In the genomic region with DNA sequence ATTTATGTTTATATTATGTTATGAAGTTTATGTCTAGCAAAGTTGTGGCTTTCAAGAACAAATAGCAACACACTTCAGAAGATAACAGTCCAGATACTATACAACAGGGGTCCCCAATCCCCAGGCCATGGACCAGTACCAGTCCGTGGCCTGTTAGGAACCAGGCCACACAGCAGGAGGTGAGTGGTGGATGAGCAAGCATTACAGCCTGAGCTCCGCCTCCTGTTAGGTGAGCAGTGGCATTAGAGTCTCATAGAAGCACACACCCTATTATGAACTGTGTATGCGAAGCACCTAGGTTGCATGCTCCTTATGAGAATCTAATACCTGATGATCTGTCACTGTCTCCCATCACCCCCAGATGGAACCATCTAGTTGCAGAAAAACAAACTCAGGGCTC, we compare ENCODE assay signal across 8 cellular contexts.
DNase-seq lines count a peak whose midpoint lies in the region; ATAC-seq, FAIRE-seq and TF ChIP-seq lines count a peak whose summit lies in the region.
"Not testable (repeated sequence)": the region's sequence is repeated elsewhere in the genome, so short reads cannot be mapped to it uniquely, and the experiment has no call there.

No MANE protein-coding gene starts in this region.

- H3K36me3 Mint-ChIP-seq in activated CD4-positive, alpha-beta T cell treated with anti-CD3 and anti-CD28 coated beads, Interleukin-2, amount 10 ng/mL, durations not matched to agents 7 days and 5 days (ENCODE audit: low read depth); stimulated activated effector memory CD8-positive, alpha-beta T cell treated with anti-CD3 and anti-CD28 coated beads, Interleukin-12 subunit alpha, Interleukin-12 subunit beta, amount 100 ng/mL, for 72 hours: not testable (repeated sequence)

- TF ChIP-seq CTCF in GM12878 (IDR thresholded peaks at IDR 0.05 in 2 of 3, conservative IDR thresholded peaks at IDR 0.05 in 1 of 3; ENCODE audit: control insufficient read depth in 2 of 3, extremely low read depth in 1 of 3, insufficient read depth in 1 of 3, low read depth in 3 of 3, low read length in 3 of 3); esophagus muscularis mucosa (IDR thresholded peaks at IDR 0.05): not testable (repeated sequence)

- ATAC-seq in GM12878 = peak; percentile 60
- peak; percentile 9 for ATAC-seq in stimulated activated effector memory CD8-positive, alpha-beta T cell treated with anti-CD3 and anti-CD28 coated beads, Interleukin-12 subunit alpha, Interleukin-12 subunit beta, amount 100 ng/mL, for 72 hours

- H3K27me3 ChIP-seq in Karpas-422 (ENCODE audit: low read length); GM12878 (replicated peaks in 1 of 2; ENCODE audit: control insufficient read depth in 2 of 2, insufficient read depth in 2 of 2, low read length in 1 of 2): not testable (repeated sequence)
- peaks cover 0 to 26% (median 0%) of the 10 kb centered on the region in 4 donors for H3K27me3 ChIP-seq in esophagus muscularis mucosa

- H3K4me3 ChIP-seq in Karpas-422 (ENCODE audit: low read length); GM12878; esophagus muscularis mucosa: not testable (repeated sequence)

- CTCF ChIA-PET in activated CD4-positive, alpha-beta T cell treated with anti-CD3 and anti-CD28 coated beads, Interleukin-2, amount 10 ng/mL, durations not matched to agents 7 days and 5 days (lab: Charles Lee) = not testable (repeated sequence)
- CTCF ChIA-PET in GM12878 (lab: Yijun Ruan, JAX) = interaction anchor here (1.4 kb wide), 1 partner anchor 35 kb away, joined by 3 read pairs; no protein-coding TSS in a partner anchor

- BruUV-seq in GM12878 (replicated peaks; lab: Mats Ljungman, UMichigan) = TSS peak; percentile 74

- not testable (repeated sequence) for TF ChIP-seq RAD21 in GM12878 (IDR thresholded peaks at IDR 0.05; ENCODE audit: insufficient read depth, low read depth, low read length)

- H3K9me2 ChIP-seq in Karpas-422 (replicated peaks; ENCODE audit: insufficient read depth, low read length) = not testable (repeated sequence)

- peaks cover 26% of the 10 kb centered on the region for H3K4me1 ChIP-seq in Karpas-422 (ENCODE audit: low read length)
- not testable (repeated sequence) for H3K4me1 ChIP-seq in GM12878 (ENCODE audit: control insufficient read depth, insufficient read depth, low read length); esophagus muscularis mucosa

- DNase-seq in DMS79 treated with DMSO at 0.1 percent for 48 hours (lab: John Stamatoyannopoulos, UW) = peak; percentile 21
- DNase-seq in Karpas-422; GM12878 (ENCODE audit: low read depth, low spot score): not testable (repeated sequence)
- peak; percentile 42 for DNase-seq in NCI-H69 (lab: John Stamatoyannopoulos, UW)
- peak; percentile 2 for DNase-seq in activated CD4-positive, alpha-beta T cell treated with anti-CD3 and anti-CD28 coated beads, Interleukin-2, amount 10 ng/mL, durations not matched to agents 7 days and 5 days
- DNase-seq in esophagus muscularis mucosa (ENCODE audit: extremely low spot score) = peak; percentile 70
- peak; percentile 49 for DNase-seq in mesenteric fat pad (ENCODE audit: low spot score)
- DNase-seq in stimulated activated effector memory CD8-positive, alpha-beta T cell treated with anti-CD3 and anti-CD28 coated beads, Interleukin-12 subunit alpha, Interleukin-12 subunit beta, amount 100 ng/mL, for 72 hours (ENCODE audit: low spot score in 2 of 2) = peak in 1 of 2 donors; percentile 32

- SMC1A ChIA-PET in GM12878 (lab: Charles Lee; ENCODE audit: uncharacterized antibody, unreplicated experiment) = interaction anchor here (0.9 kb wide), 1 partner anchor 25 kb away, joined by 3 read pairs; no protein-coding TSS in a partner anchor

- not testable (repeated sequence) for H3K4me3 Mint-ChIP-seq in activated CD4-positive, alpha-beta T cell treated with anti-CD3 and anti-CD28 coated beads, Interleukin-2, amount 10 ng/mL, durations not matched to agents 7 days and 5 days; stimulated activated effector memory CD8-positive, alpha-beta T cell treated with anti-CD3 and anti-CD28 coated beads, Interleukin-12 subunit alpha, Interleukin-12 subunit beta, amount 100 ng/mL, for 72 hours

- not testable (repeated sequence) for TF ChIP-seq POLR2A in GM12878 (IDR thresholded peaks at IDR 0.05; ENCODE audit: low read depth, low read length); esophagus muscularis mucosa (IDR thresholded peaks at IDR 0.05; ENCODE audit: low read depth)

- H3K4me2 ChIP-seq in Karpas-422 (ENCODE audit: low read depth, low read length, poor library complexity, severe bottlenecking); GM12878 (ENCODE audit: control insufficient read depth, insufficient read depth): not testable (repeated sequence)

- POLR2A ChIA-PET in activated CD4-positive, alpha-beta T cell treated with anti-CD3 and anti-CD28 coated beads, Interleukin-2, amount 10 ng/mL, durations not matched to agents 7 days and 5 days (lab: Charles Lee); GM12878 (lab: Charles Lee): not testable (repeated sequence)

- in situ Hi-C loops in GM12878 (cut with MboI) = not testable (repeated sequence)

- not testable (repeated sequence) for FAIRE-seq in GM12878 (lab: Jason Lieb, UNC)

- not testable (repeated sequence) for H3K9me3 Mint-ChIP-seq in activated CD4-positive, alpha-beta T cell treated with anti-CD3 and anti-CD28 coated beads, Interleukin-2, amount 10 ng/mL, durations not matched to agents 7 days and 5 days; stimulated activated effector memory CD8-positive, alpha-beta T cell treated with anti-CD3 and anti-CD28 coated beads, Interleukin-12 subunit alpha, Interleukin-12 subunit beta, amount 100 ng/mL, for 72 hours

- H2AFZ ChIP-seq in Karpas-422 (ENCODE audit: low read length) (peak overlapping the region; percentile 98; the same call in 1 of the 2 replicates), GM12878 (ENCODE audit: control insufficient read depth, low read depth, low read length) (peak overlapping the region; percentile 79)

- not testable (repeated sequence) for TF ChIP-seq EP300 in GM12878 (IDR thresholded peaks at IDR 0.05; ENCODE audit: borderline replicate concordance in 1 of 2, control insufficient read depth in 1 of 2, low read depth in 2 of 2, low read length in 2 of 2); esophagus muscularis mucosa (IDR thresholded peaks at IDR 0.05)

- not testable (repeated sequence) for H3K79me2 ChIP-seq in Karpas-422 (ENCODE audit: low read length); GM12878 (ENCODE audit: control insufficient read depth, insufficient read depth, low read length)

- 56% methylated on average over 3 of the region's 3 CpGs for WGBS in GM12878 (ENCODE audit: insufficient coverage, insufficient replicate concordance, low lambda C conversion rate, missing lambda C conversion rate)
- WGBS in esophagus muscularis mucosa = 98% methylated on average over 3 of the region's 3 CpGs

- H3K27me3 Mint-ChIP-seq in activated CD4-positive, alpha-beta T cell treated with anti-CD3 and anti-CD28 coated beads, Interleukin-2, amount 10 ng/mL, durations not matched to agents 7 days and 5 days = peaks cover 10% of the 10 kb centered on the region

- H3K36me3 ChIP-seq in Karpas-422 (ENCODE audit: insufficient read depth, low read length); GM12878 (ENCODE audit: control insufficient read depth in 2 of 2, insufficient read depth in 2 of 2, low read length in 1 of 2); esophagus muscularis mucosa: not testable (repeated sequence)

- not testable (repeated sequence) for H3K27ac ChIP-seq in Karpas-422 (ENCODE audit: low read length); esophagus muscularis mucosa (replicated peaks in 1 of 4)
- H3K27ac ChIP-seq in GM12878 (ENCODE audit: control insufficient read depth, insufficient read depth) = peak overlapping the region; percentile 42; the same call in 1 of the 2 replicates

- RAD21 ChIA-PET in GM12878 (lab: Charles Lee; ENCODE audit: unreplicated experiment) = not testable (repeated sequence)

- not testable (repeated sequence) for H3K4me1 Mint-ChIP-seq in activated CD4-positive, alpha-beta T cell treated with anti-CD3 and anti-CD28 coated beads, Interleukin-2, amount 10 ng/mL, durations not matched to agents 7 days and 5 days; stimulated activated effector memory CD8-positive, alpha-beta T cell treated with anti-CD3 and anti-CD28 coated beads, Interleukin-12 subunit alpha, Interleukin-12 subunit beta, amount 100 ng/mL, for 72 hours

- not testable (repeated sequence) for H3K9ac ChIP-seq in Karpas-422 (ENCODE audit: low read length)
- peak overlapping the region; percentile 43 for H3K9ac ChIP-seq in GM12878 (ENCODE audit: control insufficient read depth, insufficient read depth, low read length)

- intact Hi-C loops in GM12878 (cut with micrococcal nuclease; ENCODE audit: unreplicated experiment); esophagus muscularis mucosa (cut with DNase I): not testable (repeated sequence)

- H3K27ac Mint-ChIP-seq in activated CD4-positive, alpha-beta T cell treated with anti-CD3 and anti-CD28 coated beads, Interleukin-2, amount 10 ng/mL, durations not matched to agents 7 days and 5 days; stimulated activated effector memory CD8-positive, alpha-beta T cell treated with anti-CD3 and anti-CD28 coated beads, Interleukin-12 subunit alpha, Interleukin-12 subunit beta, amount 100 ng/mL, for 72 hours: not testable (repeated sequence)

- not testable (repeated sequence) for H3K9me3 ChIP-seq in Karpas-422 (ENCODE audit: low read length); GM12878 (replicated peaks; ENCODE audit: control insufficient read depth, insufficient read depth, low read length); esophagus muscularis mucosa

- not testable (repeated sequence) for H4K20me1 ChIP-seq in Karpas-422 (ENCODE audit: insufficient read depth, low read depth, low read length); GM12878 (ENCODE audit: control insufficient read depth, insufficient read depth)
